ENCODE assay signal across 8 cellular contexts in the genomic region with DNA sequence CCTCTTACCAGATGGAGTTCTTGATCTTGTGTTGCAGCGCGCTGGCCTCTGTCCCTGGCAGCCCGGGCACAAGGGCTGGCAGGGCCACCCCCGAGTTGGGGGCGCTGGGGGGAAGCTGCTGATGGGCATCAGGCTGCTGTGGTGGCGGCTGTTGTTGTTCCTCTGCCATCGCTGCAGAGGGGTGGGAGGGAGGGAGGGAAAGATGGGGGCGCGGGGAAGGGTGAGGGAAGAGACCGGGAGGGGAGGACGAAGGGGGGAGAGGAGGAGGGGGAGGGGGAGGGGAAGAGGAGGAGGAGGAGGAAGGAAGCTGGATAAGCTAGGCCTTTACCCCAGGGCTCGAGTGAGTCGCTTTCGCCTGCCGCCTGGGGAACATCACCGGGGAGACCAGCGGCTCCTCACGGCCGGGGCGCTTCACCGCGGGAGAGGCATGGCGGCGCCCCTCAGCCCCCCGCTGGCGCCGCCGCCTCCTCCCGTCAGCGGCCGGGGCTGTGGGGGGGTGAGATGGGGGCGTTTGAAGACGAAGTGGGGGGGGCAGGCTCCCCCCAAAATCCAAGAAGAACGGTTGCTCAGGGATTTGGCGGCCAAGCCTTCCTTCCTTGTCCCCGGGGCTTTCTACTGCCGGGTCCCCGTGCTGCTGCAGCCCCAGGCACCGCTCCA. TPM values are rescaled to one million over a fixed set of nuclear protein-coding genes. Genes with fewer than 3 reads are reported as not detected.
DNase-seq lines count a peak whose midpoint lies in the region; ATAC-seq and TF ChIP-seq lines count a peak whose summit lies in the region.

No MANE protein-coding gene starts in this region.

- peak; percentile 76 for DNase-seq in activated effector memory CD4-positive, alpha-beta T cell treated with anti-CD3 and anti-CD28 coated beads, Interleukin-2, amount 50 U/mL, for 16 hours
- no peak for DNase-seq in activated effector memory CD4-positive, alpha-beta T cell treated with Interleukin-2 at 50 U/mL for 16 hours
- peak; percentile 79 for DNase-seq in SK-N-SH
- no peak for DNase-seq in astrocyte of the cerebellum (ENCODE audit: low read depth)
- DNase-seq in hypothalamus (lab: John Stamatoyannopoulos, UW) = peak in 49 of 51 donors; percentile 13 to 90 (median 66)
- peak; percentile 83 for DNase-seq in retina

- peak overlapping the region; percentile 71 for H3K4me2 ChIP-seq in SK-N-SH

- no peaks in the 10 kb centered on the region for H3K27me3 ChIP-seq in HUES64 (ENCODE audit: insufficient read depth, low read length)
- H3K27me3 ChIP-seq in SK-N-SH (ENCODE audit: insufficient read depth) = no peaks in the 10 kb centered on the region

- peaks cover 11% of the 10 kb centered on the region for H3F3A ChIP-seq in SK-N-SH (replicated peaks; ENCODE audit: insufficient read depth)

- H3K9me3 ChIP-seq in HUES64 (ENCODE audit: insufficient read depth, low read depth, low read length) = no peaks in the 10 kb centered on the region
- no peaks in the 10 kb centered on the region for H3K9me3 ChIP-seq in SK-N-SH

- H3K36me3 ChIP-seq in HUES64 (ENCODE audit: insufficient read depth, low read length) (peaks cover 6% of the 10 kb centered on the region), SK-N-SH (replicated peaks in 1 of 2; ENCODE audit: control insufficient read depth in 1 of 2, insufficient read depth in 2 of 2, low read length in 1 of 2) (no peaks in the 10 kb centered on the region)

- no peaks in the 10 kb centered on the region; the same call in 1 of the 2 replicates for H3K9me2 ChIP-seq in SK-N-SH

- no peak overlapping the region for H2AFZ ChIP-seq in SK-N-SH (ENCODE audit: low read depth)

- WGBS in HUES64 = under 1% methylated on average over 35 of the region's 39 CpGs
- 1% methylated on average over 14 of the region's 39 CpGs for WGBS in SK-N-SH (ENCODE audit: low lambda C conversion rate)

- H3K4me3 ChIP-seq in HUES64 (ENCODE audit: low read length) = peak overlapping the region; percentile 91
- peak overlapping the region; percentile 71 to 72 for H3K4me3 ChIP-seq in SK-N-SH (ENCODE audit: low read depth in 2 of 2, low read length in 1 of 2)
- H3K4me3 ChIP-seq in astrocyte of the cerebellum (ENCODE audit: low read depth, low read length) = peak overlapping the region; percentile 88

- peak overlapping the region; percentile 94 for H3K27ac ChIP-seq in HUES64 (ENCODE audit: low read depth, low read length)
- peak overlapping the region; percentile 67 to 99 for H3K27ac ChIP-seq in SK-N-SH (ENCODE audit: low read depth in 2 of 2, low read length in 1 of 2)

- in situ Hi-C loops in astrocyte of the cerebellum (cut with HindIII; ENCODE audit: low sequenced_read_pairs) = no loop called here

- H4K20me1 ChIP-seq in SK-N-SH (ENCODE audit: insufficient read depth) = no peaks in the 10 kb centered on the region; the same call in 1 of the 2 replicates

- H3K4me1 ChIP-seq in HUES64 (ENCODE audit: insufficient read depth, low read length) (peaks cover 33% of the 10 kb centered on the region), SK-N-SH (ENCODE audit: control insufficient read depth in 1 of 2, insufficient read depth in 2 of 2, low read depth in 1 of 2, low read length in 1 of 2) (peaks cover 20 to 22% of the 10 kb centered on the region in 2 experiments; a peak in 3 of 4 replicates)

- TF ChIP-seq EP300 in SK-N-SH (IDR thresholded peaks at IDR 0.05; ENCODE audit: borderline replicate concordance in 1 of 2, low read depth in 1 of 2, low read length in 1 of 2) = no peak

- TF ChIP-seq CTCF in SK-N-SH (IDR thresholded peaks at IDR 0.05) = no peak
- TF ChIP-seq CTCF in astrocyte of the cerebellum (IDR thresholded peaks at IDR 0.05; ENCODE audit: low read depth, low read length, missing control alignments) = no peak

- H3K9ac ChIP-seq in HUES64 (ENCODE audit: low read depth, low read length) = peak overlapping the region; percentile 90
- peak overlapping the region; percentile 82 for H3K9ac ChIP-seq in SK-N-SH

- ATAC-seq in GM19452 (IDR thresholded peaks at IDR 0.05; ENCODE audit: unreplicated experiment) = no peak

- peaks cover 53% of the 10 kb centered on the region for H3K79me2 ChIP-seq in SK-N-SH (ENCODE audit: insufficient read depth)

- TF ChIP-seq RAD21 in SK-N-SH (IDR thresholded peaks at IDR 0.05; ENCODE audit: low read length) = no peak

- CTCF ChIA-PET in SK-N-SH (lab: Yijun Ruan, JAX) = interaction anchor here (0.8 to 1.3 kb wide), 4 partner anchors 10 to 254 kb away, joined by 3 to 5 read pairs (median 3); no protein-coding TSS in a partner anchor

- POLR2A ChIA-PET in SK-N-SH (lab: Yijun Ruan, JAX) = no interaction called here

TF ChIP-seq in SK-N-SH, 30 proteins besides CTCF, POLR2A, EP300 and RAD21:
- no peak for TF ChIP-seq RFX5 (IDR thresholded peaks at IDR 0.05; ENCODE audit: low read length)
- TF ChIP-seq MXI1 (IDR thresholded peaks at IDR 0.05; ENCODE audit: low read depth, low read length) = peak; percentile 67; the same call in 1 of the 2 replicates
- TF ChIP-seq GABPA (IDR thresholded peaks at IDR 0.05; ENCODE audit: low read depth) = no peak
- TF ChIP-seq TEAD4 (IDR thresholded peaks at IDR 0.05; ENCODE audit: borderline replicate concordance, insufficient read depth) = no peak

RNA-seq across cellular contexts. Expression of gene RFX7, which starts 0.4 kb away (rescaled TPM):
- 21.9 TPM for polyA plus RNA-seq in HUES64 (2013, experiment 1 of 2)
- 22.4 TPM for polyA plus RNA-seq in HUES64 (2013, experiment 2 of 2)
- 2.7 and 3.5 TPM in 2 replicates for polyA plus RNA-seq in SK-N-SH (2012; rRNA removed)
- polyA plus RNA-seq in SK-N-SH (2012; cell fraction: cytosol; rRNA removed) = 2.4 and 2.8 TPM in 2 replicates
- polyA plus RNA-seq in SK-N-SH (2012; cell fraction: nucleus; rRNA removed) = 6.6 and 13.1 TPM in 2 replicates

Comparison
In these comparisons a context has a peak if more than half of its experiments do, and no peak if none do; other contexts are left out.
1. DNase-seq: peak in activated effector memory CD4-positive, alpha-beta T cell treated with anti-CD3 and anti-CD28 coated beads, Interleukin-2, amount 50 U/mL, for 16 hours (single experiment), SK-N-SH (single experiment), hypothalamus (49 of 51) and retina (single experiment); none in activated effector memory CD4-positive, alpha-beta T cell treated with Interleukin-2 at 50 U/mL for 16 hours (single experiment) and astrocyte of the cerebellum (single experiment).
2. Peak in every context shown above with its lines, with median percentiles within 50 percentile points of each other: H3K4me3 ChIP-seq.